In genomic region chr5:43007246-43007910, GRCh38 we compare ENCODE assay signal across 1 cellular context.
TF ChIP-seq lines count a peak whose summit lies in the region.

No MANE protein-coding gene starts in this region.

TF ChIP-seq in H1, 55 proteins besides CTCF, POLR2A, EP300 and RAD21 (continued from another document):
- peak; percentile 42 for TF ChIP-seq MAX (IDR thresholded peaks at IDR 0.05)
- TF ChIP-seq TAF1 (IDR thresholded peaks at IDR 0.05; ENCODE audit: low read depth, low read length): peak; percentile 21; the same call in 1 of the 2 replicates
- TF ChIP-seq ATF3 (IDR thresholded peaks at IDR 0.05; ENCODE audit: insufficient read depth, low read depth, low read length): no peak
- no peak for TF ChIP-seq CREB1 (IDR thresholded peaks at IDR 0.05)
- no peak for TF ChIP-seq GABPA (IDR thresholded peaks at IDR 0.05; ENCODE audit: borderline replicate concordance, insufficient read depth, low read length)
- TF ChIP-seq PHF8 (conservative IDR thresholded peaks at IDR 0.05; ENCODE audit: low read depth, low read length): peak; percentile 6; the same call in 1 of the 2 replicates
